ENCODE assay signal across 30 cellular contexts in genomic region chrX:136916827-136917226, GRCh38.
"Had no signal": no experiment of that assay in that cellular context is flagged by ENCODE, and none has a peak within 500 bp of the region (broad histone marks: within the 10 kb centered on the region; RNA-seq: fewer than 3 reads in every experiment).

No MANE protein-coding gene starts in this region.

- H3K9me3 ChIP-seq: pancreas, prostate gland, right atrium auricular region, right lobe of liver, sigmoid colon, spleen, suprapubic skin, testis, tibial artery, transverse colon, upper lobe of right lung, uterus had no signal

- H3K27ac Mint-ChIP-seq: naive thymus-derived CD4-positive, alpha-beta T cell; natural killer cell; nephron; neural progenitor cell; stimulated activated memory B cell treated with anti-CD40 and anti-IgM and Interleukin-4, amounts not matched to agents 10 μg/mL and 1 μg/mL and 100 μg/mL, for 72 hours; type B pancreatic cell had no signal

- H3K27me3 ChIP-seq: neural progenitor cell, pancreas, right atrium auricular region, right lobe of liver, sigmoid colon, spleen, suprapubic skin, testis, tibial artery, transverse colon, upper lobe of right lung, uterus had no signal

- H3K9me3 Mint-ChIP-seq: naive thymus-derived CD4-positive, alpha-beta T cell; natural killer cell; stimulated activated naive CD8-positive, alpha-beta T cell treated with anti-CD3 and anti-CD28 coated beads, Interleukin-15, amount 100 ng/mL, for 72 hours; type B pancreatic cell had no signal

- FAIRE-seq: pancreas had no signal

- H3K36me3 ChIP-seq: neural progenitor cell, pancreas, prostate gland, right atrium auricular region, right lobe of liver, sigmoid colon, spleen, suprapubic skin, tibial artery, transverse colon, upper lobe of right lung, uterus had no signal

- H3K4me3 ChIP-seq: neural progenitor cell, pancreas, prostate gland, right atrium auricular region, right lobe of liver, sigmoid colon, smooth muscle cell, spleen, suprapubic skin, testis, tibial artery, transverse colon, upper lobe of right lung, uterus had no signal

- H3K36me3 Mint-ChIP-seq: natural killer cell, type B pancreatic cell had no signal

- H3K27ac ChIP-seq: neural progenitor cell, pancreas, prostate gland, right atrium auricular region, right lobe of liver, sigmoid colon, spleen, suprapubic skin, testis, tibial artery, transverse colon, upper lobe of right lung, uterus had no signal

- H3K4me1 Mint-ChIP-seq: nephron; stimulated activated memory B cell treated with anti-CD40 and anti-IgM and Interleukin-4, amounts not matched to agents 10 μg/mL and 1 μg/mL and 100 μg/mL, for 72 hours had no signal

- H3K4me1 ChIP-seq: neural progenitor cell, pancreas, prostate gland, right atrium auricular region, right lobe of liver, sigmoid colon, spleen, suprapubic skin, testis, tibial artery, transverse colon, upper lobe of right lung, uterus had no signal

- ATAC-seq: naive thymus-derived CD4-positive, alpha-beta T cell; natural killer cell; pancreas; right lobe of liver; stimulated activated memory B cell treated with anti-CD40 and anti-IgM and Interleukin-4, amounts not matched to agents 10 μg/mL and 1 μg/mL and 100 μg/mL, for 72 hours; stimulated activated naive CD8-positive, alpha-beta T cell treated with anti-CD3 and anti-CD28 coated beads, Interleukin-15, amount 100 ng/mL, for 72 hours; stimulated activated naive CD8-positive, alpha-beta T cell treated with anti-CD3 and anti-CD28 coated beads, Interleukin-15, Interleukin-2, amounts not matched to agents 100 U/mL and 50 U/mL, for 24 hours; upper lobe of right lung had no signal

- H2AFZ ChIP-seq: neural progenitor cell had no signal

- H3K27me3 Mint-ChIP-seq: naive thymus-derived CD4-positive, alpha-beta T cell; stimulated activated memory B cell treated with anti-CD40 and anti-IgM and Interleukin-4, amounts not matched to agents 10 μg/mL and 1 μg/mL and 100 μg/mL, for 72 hours; stimulated activated naive CD8-positive, alpha-beta T cell treated with anti-CD3 and anti-CD28 coated beads, Interleukin-15, amount 100 ng/mL, for 72 hours; type B pancreatic cell had no signal

- H3K4me3 Mint-ChIP-seq: naive thymus-derived CD4-positive, alpha-beta T cell; natural killer cell; nephron; neural progenitor cell; stimulated activated memory B cell treated with anti-CD40 and anti-IgM and Interleukin-4, amounts not matched to agents 10 μg/mL and 1 μg/mL and 100 μg/mL, for 72 hours; stimulated activated naive CD8-positive, alpha-beta T cell treated with anti-CD3 and anti-CD28 coated beads, Interleukin-15, amount 100 ng/mL, for 72 hours; type B pancreatic cell had no signal

- DNase-seq: naive thymus-derived CD4-positive, alpha-beta T cell; natural killer cell; nucleus accumbens; pancreas; retina; right lobe of liver; sigmoid colon; spleen; stimulated activated CD4-positive, alpha-beta T cell treated with anti-CD3 and anti-CD28 coated beads, Interleukin-12 subunit alpha, Interleukin-12 subunit beta, amount 100 ng/mL, for 4 hours; stimulated activated CD4-positive, alpha-beta T cell treated with anti-CD3 and anti-CD28 coated beads, Interleukin-1b, Interleukin-23, amount 100 ng/mL, for 48 hours; stimulated activated CD4-positive, alpha-beta T cell treated with anti-CD3 and anti-CD28 coated beads, Interleukin-4, amount 100 ng/mL, for 1 hour; stimulated activated CD4-positive, alpha-beta T cell treated with anti-CD3 and anti-CD28 coated beads, Interleukin-4, amount 100 ng/mL, for 4 hours; stimulated activated CD8-positive, alpha-beta memory T cell treated with anti-CD3 and anti-CD28 coated beads, Interleukin-4, amount 100 ng/mL, for 48 hours; stimulated activated naive CD4-positive, alpha-beta T cell; stimulated activated naive CD8-positive, alpha-beta T cell treated with anti-CD3 and anti-CD28 coated beads, Interleukin-15, amount 100 ng/mL, for 72 hours; stimulated activated naive CD8-positive, alpha-beta T cell treated with anti-CD3 and anti-CD28 coated beads, Interleukin-15, Interleukin-2, amounts not matched to agents 100 U/mL and 50 U/mL, for 24 hours; substantia nigra; testis; tibial artery; transverse colon; upper lobe of right lung; uterus had no signal

- H3K4me2 ChIP-seq: neural progenitor cell, smooth muscle cell had no signal

- H3K9ac ChIP-seq: neural progenitor cell had no signal
